8 cellular contexts compared by ENCODE assay signal in genomic region chr16:87463722-87464690, GRCh38. TPM values are rescaled to one million over a fixed set of nuclear protein-coding genes. Genes with fewer than 3 reads are reported as not detected.
DNase-seq lines count a peak whose midpoint lies in the region; ATAC-seq and TF ChIP-seq lines count a peak whose summit lies in the region.

No MANE protein-coding gene starts in this region.

- POLR2A ChIA-PET in AG04450 (lab: Yijun Ruan, JAX) = interaction anchor here (0.5 to 2.1 kb wide), 4 partner anchors 11 to 32 kb away, joined by 3 to 9 read pairs (median 3); no protein-coding TSS in a partner anchor

- peak overlapping the region; percentile 73 for H3K4me2 ChIP-seq in osteoblast (ENCODE audit: insufficient read depth, low read length)

- no peak for TF ChIP-seq CTCF in AG04450 (IDR thresholded peaks at IDR 0.05; ENCODE audit: low read depth, low read length)
- TF ChIP-seq CTCF in osteoblast (IDR thresholded peaks at IDR 0.05; ENCODE audit: extremely low read depth, low read depth, low read length) = no peak

- H3K9me3 ChIP-seq in AG04450 (ENCODE audit: control insufficient read depth, insufficient read depth, low read length) (no peaks in the 10 kb centered on the region), osteoblast (ENCODE audit: low read depth, low read length) (no peaks in the 10 kb centered on the region)

- CTCF ChIA-PET in AG04450 (lab: Charles Lee) = no interaction called here

- H3K36me3 ChIP-seq in osteoblast (ENCODE audit: insufficient read depth, low read length) = peaks cover 3% of the 10 kb centered on the region

- H3K4me3 ChIP-seq in AG04450 (ENCODE audit: low read depth, low read length) (peak overlapping the region; percentile 2), osteoblast (ENCODE audit: insufficient read depth, low read length) (peak overlapping the region; percentile 55)

- H3K27me3 ChIP-seq in AG04450 (ENCODE audit: control insufficient read depth, insufficient read depth, low read length) (no peaks in the 10 kb centered on the region), osteoblast (ENCODE audit: insufficient read depth, low read length) (no peaks in the 10 kb centered on the region)

- ATAC-seq in HG02759 (IDR thresholded peaks at IDR 0.05; ENCODE audit: unreplicated experiment) = peak; percentile 52
- no peak for ATAC-seq in HG03520 (IDR thresholded peaks at IDR 0.05; ENCODE audit: unreplicated experiment)
- ATAC-seq in GM19324 (IDR thresholded peaks at IDR 0.05; ENCODE audit: low FRiP score, unreplicated experiment) = no peak
- ATAC-seq in GM19351 (IDR thresholded peaks at IDR 0.05; ENCODE audit: unreplicated experiment) = no peak

- peaks cover 73% of the 10 kb centered on the region for H3K79me2 ChIP-seq in osteoblast (ENCODE audit: insufficient read depth, low read length)

- H3K4me1 ChIP-seq in osteoblast (ENCODE audit: insufficient read depth, low read length) = peaks cover 41% of the 10 kb centered on the region

- peaks cover 18% of the 10 kb centered on the region for H4K20me1 ChIP-seq in osteoblast (ENCODE audit: insufficient read depth, low read length)

- DNase-seq in AG04450 (ENCODE audit: low read depth, low spot score) (peak; percentile 54), epithelial cell of prostate (ENCODE audit: low read depth, low spot score) (no peak), osteoblast (ENCODE audit: insufficient read length, low spot score, missing footprints) (peak; percentile 93)
- peak; percentile 27 to 30 for DNase-seq in activated CD4-positive, alpha-beta T cell treated with anti-CD3 and anti-CD28 coated beads for 4 hours

- H2AFZ ChIP-seq in osteoblast (ENCODE audit: low read length) = no peak overlapping the region

- H3K27ac ChIP-seq in AG04450 (ENCODE audit: low read depth, low read length) = peak overlapping the region; percentile 100
- H3K27ac ChIP-seq in epithelial cell of prostate = peak overlapping the region; percentile 21
- peak overlapping the region; percentile 99 for H3K27ac ChIP-seq in osteoblast (ENCODE audit: low read depth, low read length)

RNA-seq across cellular contexts. Expression of gene ZCCHC14, which starts 28.8 kb away (rescaled TPM):
- 6.2 and 7.9 TPM in 2 replicates for polyA plus RNA-seq in AG04450 (2011; rRNA removed)
- polyA minus RNA-seq in AG04450 (2011; rRNA and poly(A)+ RNA removed) = 13.4 and 15.4 TPM in 2 replicates
- total RNA-seq in osteoblast = 36.9 and 41.8 TPM in 2 replicates

Comparison
In these comparisons a context has a peak if more than half of its experiments do, and no peak if none do; other contexts are left out.
1. H3K27ac ChIP-seq: peak in every context shown above with its lines; median percentile 100 in AG04450; 99 in osteoblast; 21 in epithelial cell of prostate.